8 cellular contexts compared by ENCODE assay signal in the genomic region with DNA sequence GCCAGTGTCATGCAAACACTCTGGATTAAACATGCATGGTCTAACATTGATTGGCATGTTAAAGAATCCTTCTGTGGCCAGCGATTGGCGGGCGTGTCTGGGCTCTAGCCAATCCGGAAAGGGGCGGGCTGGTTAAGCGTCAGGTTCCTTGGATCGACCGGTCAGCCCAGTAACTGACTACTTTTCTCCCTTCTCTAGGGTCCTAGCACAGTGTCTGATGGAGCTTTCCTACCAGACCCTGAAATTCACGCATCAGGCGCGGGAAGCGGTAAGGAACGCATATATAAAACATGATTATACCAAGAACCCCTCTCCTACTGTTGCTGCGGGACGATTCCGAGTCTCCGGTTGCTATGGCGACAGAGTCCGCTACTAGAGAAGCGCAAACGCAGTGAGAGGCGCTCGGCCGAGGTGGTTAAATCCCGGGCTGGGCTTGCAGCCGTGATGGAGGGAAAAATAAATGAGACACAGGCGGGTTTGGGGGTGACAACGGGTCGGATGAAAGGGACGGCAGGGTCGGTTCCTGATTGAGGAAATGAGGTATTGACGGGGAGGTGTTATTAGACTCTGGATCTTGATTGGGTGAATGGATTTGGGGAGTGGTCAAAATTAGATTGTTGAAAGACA. TPM values are rescaled to one million over a fixed set of nuclear protein-coding genes. Genes with fewer than 3 reads are reported as not detected.
DNase-seq lines count a peak whose midpoint lies in the region; ATAC-seq and TF ChIP-seq lines count a peak whose summit lies in the region.

No MANE protein-coding gene starts in this region.

- H3K4me1 Mint-ChIP-seq in activated CD4-positive, alpha-beta T cell treated with anti-CD3 and anti-CD28 coated beads, Interleukin-2, amount 10 ng/mL, durations not matched to agents 24 days and 14 days: no peaks in the 10 kb centered on the region
- no peaks in the 10 kb centered on the region for H3K4me1 Mint-ChIP-seq in effector memory CD8-positive, alpha-beta T cell (ENCODE audit: low read depth in 2 of 2)

- intact Hi-C loops in activated CD4-positive, alpha-beta T cell treated with anti-CD3 and anti-CD28 coated beads, Interleukin-2, amount 10 ng/mL, durations not matched to agents 24 days and 14 days (cut with micrococcal nuclease): loop anchor here (2.0 kb wide), 1 partner anchor 30 kb away; a partner anchor contains a TSS

- H3K4me3 Mint-ChIP-seq in activated CD4-positive, alpha-beta T cell treated with anti-CD3 and anti-CD28 coated beads, Interleukin-2, amount 10 ng/mL, durations not matched to agents 24 days and 14 days: no peak overlapping the region
- no peak overlapping the region for H3K4me3 Mint-ChIP-seq in effector memory CD8-positive, alpha-beta T cell

- ATAC-seq in HG02588 (IDR thresholded peaks at IDR 0.05; ENCODE audit: unreplicated experiment): peak; percentile 96
- peak; percentile 76 for ATAC-seq in effector memory CD8-positive, alpha-beta T cell (replicated peaks)

- H3K27ac Mint-ChIP-seq in activated CD4-positive, alpha-beta T cell treated with anti-CD3 and anti-CD28 coated beads, Interleukin-2, amount 10 ng/mL, durations not matched to agents 24 days and 14 days: no peak overlapping the region
- H3K27ac Mint-ChIP-seq in effector memory CD8-positive, alpha-beta T cell: no peak overlapping the region

- no peaks in the 10 kb centered on the region for H3K36me3 Mint-ChIP-seq in activated CD4-positive, alpha-beta T cell treated with anti-CD3 and anti-CD28 coated beads, Interleukin-2, amount 10 ng/mL, durations not matched to agents 24 days and 14 days (ENCODE audit: low read depth)
- H3K36me3 Mint-ChIP-seq in effector memory CD8-positive, alpha-beta T cell (ENCODE audit: insufficient read depth): no peaks in the 10 kb centered on the region

- DNase-seq in GM12865 (ENCODE audit: low read depth) (peak; percentile 79), NCI-H2029 treated with DMSO at 0.1 percent for 48 hours (lab: John Stamatoyannopoulos, UW) (peak; percentile 88), lung microvascular endothelial cell (ENCODE audit: low read depth in 2 of 2) (peak; percentile 82 to 89), NCI-H1436 treated with DMSO at 0.1 percent for 48 hours (lab: John Stamatoyannopoulos, UW) (no peak)
- peak; percentile 88 for DNase-seq in activated CD4-positive, alpha-beta T cell treated with anti-CD3 and anti-CD28 coated beads, Interleukin-2, amount 10 ng/mL, durations not matched to agents 24 days and 14 days
- DNase-seq in effector memory CD8-positive, alpha-beta T cell: peak; percentile 1 to 29 (median 3)
- peak; percentile 54 to 59 for DNase-seq in stimulated activated CD4-positive, alpha-beta T cell treated with anti-CD3 and anti-CD28 coated beads, Interleukin-4, amount 100 ng/mL, for 48 hours (ENCODE audit: low read depth in 2 of 2)

- peak overlapping the region; percentile 62 for H3K4me3 ChIP-seq in GM12865 (ENCODE audit: low read depth, low read length)

- H3K9me3 Mint-ChIP-seq in activated CD4-positive, alpha-beta T cell treated with anti-CD3 and anti-CD28 coated beads, Interleukin-2, amount 10 ng/mL, durations not matched to agents 24 days and 14 days: no peaks in the 10 kb centered on the region
- no peaks in the 10 kb centered on the region for H3K9me3 Mint-ChIP-seq in effector memory CD8-positive, alpha-beta T cell

- TF ChIP-seq CTCF in GM12865 (IDR thresholded peaks at IDR 0.05; ENCODE audit: insufficient read depth, low read depth, low read length, missing control alignments): no peak

- H3K27me3 Mint-ChIP-seq in activated CD4-positive, alpha-beta T cell treated with anti-CD3 and anti-CD28 coated beads, Interleukin-2, amount 10 ng/mL, durations not matched to agents 24 days and 14 days: peaks cover 12% of the 10 kb centered on the region
- H3K27me3 Mint-ChIP-seq in effector memory CD8-positive, alpha-beta T cell: peaks cover 15 to 29% of the 10 kb centered on the region in 2 donors

RNA-seq across cellular contexts. Expression of a gene that starts 29.4 kb away (rescaled TPM):
- total RNA-seq in activated CD4-positive, alpha-beta T cell treated with anti-CD3 and anti-CD28 coated beads, Interleukin-2, amount 10 ng/mL, durations not matched to agents 24 days and 14 days: 0.40 TPM in 1 of 2 replicates, not detected in the other
- 0.40 and 0.44 TPM in 2 replicates for total RNA-seq in lung microvascular endothelial cell

RNA-seq across cellular contexts. Expression of a gene that starts 29.5 kb away (rescaled TPM):
- total RNA-seq in activated CD4-positive, alpha-beta T cell treated with anti-CD3 and anti-CD28 coated beads, Interleukin-2, amount 10 ng/mL, durations not matched to agents 24 days and 14 days: 33.9 and 39.3 TPM in 2 replicates
- 7.2 and 8.7 TPM in 2 replicates for total RNA-seq in lung microvascular endothelial cell
